Comparison of ENCODE assay signal across 9 cellular contexts in genomic region chr11:12200359-12201015, GRCh38.
DNase-seq lines count a peak whose midpoint lies in the region; ATAC-seq, FAIRE-seq and TF ChIP-seq lines count a peak whose summit lies in the region.
"Had no signal": no experiment of that assay in that cellular context is flagged by ENCODE, and none has a peak within 500 bp of the region (broad histone marks: within the 10 kb centered on the region; RNA-seq: fewer than 3 reads in every experiment).

No MANE protein-coding gene starts in this region.

- H3K4me2 ChIP-seq in HepG2 (ENCODE audit: low read depth, low read length), result no peak overlapping the region

- intact Hi-C loops in HepG2 (cut with micrococcal nuclease; ENCODE audit: unreplicated experiment), result no loop called here

- TF ChIP-seq EP300 in HepG2 (IDR thresholded peaks at IDR 0.05; ENCODE audit: low read depth in 2 of 2, low read length in 2 of 2) (no peak), HepG2 (CRISPR knock-in tag; IDR thresholded peaks at IDR 0.05; ENCODE audit: borderline replicate concordance) (no peak)

- WGBS in liver, result 71% methylated on average over 12 of the region's 12 CpGs
- WGBS in HepG2 (ENCODE audit: low lambda C conversion rate), result 52% methylated on average over 12 of the region's 12 CpGs

- TF ChIP-seq RAD21 in liver (IDR thresholded peaks at IDR 0.05), result no peak
- no peak for TF ChIP-seq RAD21 in HepG2 (CRISPR knock-in tag; IDR thresholded peaks at IDR 0.05)

- no peaks in the 10 kb centered on the region for H3K79me2 ChIP-seq in HepG2 (ENCODE audit: insufficient read depth, low read length)

- in situ Hi-C loops in HepG2 (cut with HindIII; ENCODE audit: extremely low pct_ligation_motif_present, low pct_unique_long_range_greater_than_20kb), result no loop called here

- no peaks in the 10 kb centered on the region for H4K20me1 ChIP-seq in HepG2 (ENCODE audit: insufficient read depth, low read length)

- no TSS peak for BruUV-seq in HepG2 (replicated peaks; lab: Mats Ljungman, UMichigan)

- H2AFZ ChIP-seq in HepG2 (ENCODE audit: low read length), result no peak overlapping the region

- ATAC-seq in HepG2 (no peak), GM21367 (IDR thresholded peaks at IDR 0.05; ENCODE audit: unreplicated experiment) (no peak)

- POLR2A ChIA-PET in HepG2 (lab: Yijun Ruan, JAX), result no interaction called here

- no peak for TF ChIP-seq POLR2A in HepG2 (IDR thresholded peaks at IDR 0.05; ENCODE audit: insufficient read depth in 1 of 2, low read depth in 2 of 2, low read length in 2 of 2)

- DNase-seq in HepG2 (ENCODE audit: low spot score) (no peak), amniotic epithelial cell (ENCODE audit: low read depth) (peak; percentile 98), hepatic stellate cell (ENCODE audit: low spot score) (peak; percentile 63), urothelium cell line (ENCODE audit: low spot score) (peak; percentile 63), middle frontal gyrus (ENCODE audit: extremely low spot score, low spot score) (no peak), 8988T (no peak)

- peak overlapping the region; percentile 57 to 61 for H3K27ac ChIP-seq in liver (ENCODE audit: low read depth in 1 of 2, low read length in 2 of 2)
- H3K27ac ChIP-seq in HepG2 (ENCODE audit: extremely low read length, insufficient read depth, low read length), result no peak overlapping the region

- H3K36me3 ChIP-seq in liver (ENCODE audit: control insufficient read depth in 4 of 4, insufficient read depth in 3 of 4, low read depth in 1 of 4, low read length in 3 of 4), result peaks cover 0 to 7% (median 3%) of the 10 kb centered on the region in 4 donors
- H3K36me3 ChIP-seq in HepG2 (replicated peaks in 1 of 2; ENCODE audit: control insufficient read depth in 1 of 2, insufficient read depth in 2 of 2, low read length in 2 of 2), result no peaks in the 10 kb centered on the region

- no peaks in the 10 kb centered on the region for H3K9me3 ChIP-seq in liver (ENCODE audit: control insufficient read depth in 4 of 4, low read length in 3 of 4)
- no peaks in the 10 kb centered on the region for H3K9me3 ChIP-seq in HepG2 (ENCODE audit: low read length)

- no peaks in the 10 kb centered on the region for H3K27me3 ChIP-seq in liver (ENCODE audit: control insufficient read depth in 4 of 4, insufficient read depth in 4 of 4, low read length in 3 of 4)
- H3K27me3 ChIP-seq in HepG2 (ENCODE audit: control insufficient read depth in 1 of 2, insufficient read depth in 2 of 2, low read length in 2 of 2), result no peaks in the 10 kb centered on the region

- no peaks in the 10 kb centered on the region for H3K4me1 ChIP-seq in liver (ENCODE audit: control insufficient read depth in 4 of 4, insufficient read depth in 4 of 4, low read length in 3 of 4)
- no peaks in the 10 kb centered on the region for H3K4me1 ChIP-seq in HepG2 (ENCODE audit: insufficient read depth, low read length)

- TF ChIP-seq CTCF in liver (IDR thresholded peaks at IDR 0.05; ENCODE audit: low read depth, low read length, missing input control), result no peak
- no peak for TF ChIP-seq CTCF in HepG2 (CRISPR knock-in tag; IDR thresholded peaks at IDR 0.05)

- CTCF ChIA-PET in HepG2 (lab: Yijun Ruan, JAX; ENCODE audit: low intra/inter-chr PET ratio, low total read pairs), result no interaction called here

- H3K9ac ChIP-seq in liver (ENCODE audit: low read depth in 1 of 2, low read length in 2 of 2), result no peak overlapping the region
- H3K9ac ChIP-seq in HepG2 (ENCODE audit: insufficient read depth, low read depth, low read length), result no peak overlapping the region

- H3K4me3 ChIP-seq in liver (ENCODE audit: low read depth in 1 of 3, low read length in 3 of 3), result no peak overlapping the region
- H3K4me3 ChIP-seq in HepG2 (replicated peaks in 1 of 3; ENCODE audit: insufficient read depth in 1 of 3, low read depth in 2 of 3, low read length in 3 of 3), result no peak overlapping the region

- FAIRE-seq in HepG2 (lab: Jason Lieb, UNC) (no peak), urothelium cell line (lab: Jason Lieb, UNC) (no peak)
- FAIRE-seq: endometrium had no signal

TF ChIP-seq in liver, 16 proteins besides CTCF, POLR2A, EP300 and RAD21 (continues in another document):
- TF ChIP-seq FOXA1 (IDR thresholded peaks at IDR 0.05), result no peak
- TF ChIP-seq REST (IDR thresholded peaks at IDR 0.05), result no peak
- no peak for TF ChIP-seq EGR1 (IDR thresholded peaks at IDR 0.05; ENCODE audit: low read depth in 2 of 2)
- no peak for TF ChIP-seq ATF3 (IDR thresholded peaks at IDR 0.05)
- TF ChIP-seq NR2F2 (IDR thresholded peaks at IDR 0.05), result no peak
- TF ChIP-seq HNF4A (conservative IDR thresholded peaks at IDR 0.05), result no peak
- TF ChIP-seq YY1 (IDR thresholded peaks at IDR 0.05), result no peak
- TF ChIP-seq TAF1 (conservative IDR thresholded peaks at IDR 0.05), result no peak
- no peak for TF ChIP-seq GABPA (IDR thresholded peaks at IDR 0.05 in 1 of 2, conservative IDR thresholded peaks at IDR 0.05 in 1 of 2)
- TF ChIP-seq MAX (IDR thresholded peaks at IDR 0.05), result no peak

TF ChIP-seq in HepG2, 621 proteins besides CTCF, POLR2A, EP300 and RAD21:
- TF ChIP-seq ZNF766 (CRISPR knock-in tag; IDR thresholded peaks at IDR 0.05; ENCODE audit: borderline replicate concordance), result no peak
- no peak for TF ChIP-seq ZNF503 (CRISPR knock-in tag; IDR thresholded peaks at IDR 0.05)
- no peak for TF ChIP-seq ZNF672 (CRISPR knock-in tag; IDR thresholded peaks at IDR 0.05)
- no peak for TF ChIP-seq ZNF670 (CRISPR knock-in tag; IDR thresholded peaks at IDR 0.05; ENCODE audit: borderline replicate concordance)
- no peak for TF ChIP-seq ZNF780A (CRISPR knock-in tag; IDR thresholded peaks at IDR 0.05)
- TF ChIP-seq RCOR2 (CRISPR knock-in tag; IDR thresholded peaks at IDR 0.05), result no peak

Comparison
In these comparisons a context has a peak if more than half of its experiments do, and no peak if none do; other contexts are left out.
1. DNase-seq: peak in amniotic epithelial cell (single experiment), hepatic stellate cell (single experiment) and urothelium cell line (single experiment); none in HepG2 (single experiment), middle frontal gyrus (single experiment) and 8988T (single experiment).